In the genomic region with DNA sequence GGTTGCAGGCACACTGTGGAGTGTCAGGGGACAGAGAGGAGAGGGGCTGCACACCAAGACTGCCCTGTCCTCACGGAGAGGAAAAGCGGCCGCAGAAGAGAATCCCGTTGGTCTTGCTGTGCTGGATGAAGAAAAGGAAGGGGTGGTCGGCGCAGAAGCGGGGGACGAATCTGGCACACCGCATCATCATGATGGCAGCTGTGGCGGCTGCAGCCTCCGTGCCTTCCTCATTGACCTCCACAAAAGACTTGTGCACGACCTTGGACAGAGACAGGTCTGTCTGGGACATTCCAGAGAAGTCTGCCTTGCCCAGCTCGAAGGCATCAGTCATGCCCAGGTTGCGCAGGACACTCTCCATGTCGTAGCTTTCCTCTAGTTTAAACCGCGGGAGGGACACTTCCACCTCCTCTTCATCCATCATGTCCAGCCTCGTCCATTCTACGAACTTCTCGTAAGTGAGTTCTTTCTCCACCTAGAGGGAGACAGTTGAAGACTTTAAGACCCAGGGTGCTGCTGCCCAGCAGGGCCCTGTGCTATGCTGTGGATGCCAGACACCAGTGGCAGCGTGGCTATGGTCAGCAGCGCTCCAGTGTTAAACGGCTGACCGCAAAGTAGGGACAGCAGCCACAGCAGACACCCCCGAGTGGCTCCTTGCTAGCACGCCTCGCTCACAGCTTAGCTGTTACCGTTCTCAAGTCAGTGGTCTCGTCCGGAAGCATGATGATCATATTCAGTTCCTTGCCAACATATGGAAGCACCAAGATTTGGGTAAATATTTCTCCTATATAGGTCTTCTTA, we compare ENCODE assay signal across 25 cellular contexts. TPM values are rescaled to one million over a fixed set of nuclear protein-coding genes. Genes with fewer than 3 reads are reported as not detected.
DNase-seq lines count a peak whose midpoint lies in the region; ATAC-seq and TF ChIP-seq lines count a peak whose summit lies in the region.
"Had no signal": no experiment of that assay in that cellular context is flagged by ENCODE, and none has a peak within 500 bp of the region (broad histone marks: within the 10 kb centered on the region; RNA-seq: fewer than 3 reads in every experiment).

No MANE protein-coding gene starts in this region.

- 90 to 95% (median 90%) methylated on average over 29 to 30 of the region's 30 CpGs for WGBS in psoas muscle, 3 donors

- H3K36me3 ChIP-seq in right atrium auricular region (peaks cover 16% of the 10 kb centered on the region), colonic mucosa (no peaks in the 10 kb centered on the region), psoas muscle (ENCODE audit: insufficient read depth in 1 of 2, low read depth in 1 of 2) (peaks cover 0 to 34% of the 10 kb centered on the region in 2 donors)

- intact Hi-C loops in left ventricle myocardium superior (cut with micrococcal nuclease) (no loop called here), colonic mucosa (cut with DNase I) (no loop called here), psoas muscle (cut with DNase I) (no loop called here)

- H3K27me3 ChIP-seq in right atrium auricular region (no peaks in the 10 kb centered on the region), colonic mucosa (no peaks in the 10 kb centered on the region), psoas muscle (ENCODE audit: insufficient read depth in 3 of 3, low read length in 2 of 3) (no peaks in the 10 kb centered on the region)
- H3K27me3 ChIP-seq: heart left ventricle, neutrophil, sigmoid colon, SJSA1, thyroid gland had no signal

- no peak for TF ChIP-seq CTCF in right atrium auricular region (IDR thresholded peaks at IDR 0.05)
- TF ChIP-seq CTCF in colonic mucosa (IDR thresholded peaks at IDR 0.05): no peak
- TF ChIP-seq CTCF in psoas muscle (IDR thresholded peaks at IDR 0.05): no peak

- ATAC-seq in left ventricle myocardium superior (no peak), psoas muscle (no peak)
- ATAC-seq: activated T-helper 17 cell treated with anti-CD3 and anti-CD28 coated beads, Interleukin-2, amount 50 U/mL, for 72 hours; stimulated activated naive CD8-positive, alpha-beta T cell treated with anti-CD3 and anti-CD28 coated beads, Interleukin-15, Interleukin-2, amounts not matched to agents 100 U/mL and 50 U/mL, for 24 hours; T-cell had no signal

- peak; percentile 56 for DNase-seq in right atrium auricular region (ENCODE audit: low spot score)
- DNase-seq in left ventricle myocardium superior: no peak
- peak; percentile 15 for DNase-seq in colonic mucosa
- DNase-seq in psoas muscle: no peak
- no peak for DNase-seq in inferior parietal cortex (ENCODE audit: extremely low spot score)
- DNase-seq in cerebellar nuclear complex (lab: John Stamatoyannopoulos, UW): no peak
- DNase-seq in NCI-H1694 treated with DMSO at 0.1 percent for 48 hours (lab: John Stamatoyannopoulos, UW): no peak
- DNase-seq: ACHN; activated B cell treated with CpG ODN at 0.5 μM for 24 hours; DMS53; GOT3; heart left ventricle; left cardiac atrium; mesendoderm; NCI-H1092 treated with DMSO at 0.1 percent for 48 hours; NCI-H1930; NCI-H69; sigmoid colon; stimulated activated CD4-positive, alpha-beta T cell treated with anti-CD3 and anti-CD28 coated beads, Interleukin-15, amount 100 ng/mL, for 24 hours; stimulated activated naive CD8-positive, alpha-beta T cell treated with anti-CD3 and anti-CD28 coated beads, Interleukin-15, Interleukin-2, amounts not matched to agents 100 U/mL and 50 U/mL, for 24 hours; T-cell; thyroid gland had no signal

- no peak overlapping the region for H3K9ac ChIP-seq in colonic mucosa (ENCODE audit: low read depth in 2 of 2, low read length in 2 of 2)

- H3K27ac ChIP-seq in right atrium auricular region: peak overlapping the region; percentile 72 to 78
- no peak overlapping the region for H3K27ac ChIP-seq in colonic mucosa
- peak overlapping the region; percentile 75 for H3K27ac ChIP-seq in psoas muscle
- H3K27ac ChIP-seq: neutrophil, sigmoid colon, SJSA1, thyroid gland had no signal

- H3K4me3 ChIP-seq in right atrium auricular region (no peak overlapping the region), colonic mucosa (no peak overlapping the region), psoas muscle (no peak overlapping the region)
- H3K4me3 ChIP-seq: heart left ventricle, sigmoid colon, SJSA1, thyroid gland had no signal

- H3K9me3 ChIP-seq in right atrium auricular region: no peaks in the 10 kb centered on the region
- H3K9me3 ChIP-seq in colonic mucosa: no peaks in the 10 kb centered on the region
- H3K9me3 ChIP-seq in psoas muscle: no peaks in the 10 kb centered on the region
- H3K9me3 ChIP-seq: heart left ventricle, neutrophil, sigmoid colon, SJSA1, thyroid gland had no signal

- H3K4me1 ChIP-seq in right atrium auricular region: peaks cover 0 to 48% of the 10 kb centered on the region in 2 donors
- peaks cover 9% of the 10 kb centered on the region for H3K4me1 ChIP-seq in colonic mucosa
- H3K4me1 ChIP-seq in psoas muscle: peaks cover 24% of the 10 kb centered on the region

RNA-seq across cellular contexts. Expression of gene SERPINB6, which starts 22.9 kb away (rescaled TPM):
- 100 to 1,000 TPM; 181 to 184 TPM for total RNA-seq in right atrium auricular region
- 277 TPM for total RNA-seq in left ventricle myocardium superior
- total RNA-seq in colonic mucosa: 100 to 1,000 TPM; 139 to 285 TPM
- 100 to 1,000 TPM in 3 of 4 donors, 10 to 100 TPM in 1; 92.3 to 205 (median 141) TPM for total RNA-seq in psoas muscle
- 100 to 1,000 TPM; 161 to 239 (median 174) TPM for polyA plus RNA-seq in psoas muscle

RNA-seq across cellular contexts. Expression of gene SERPINB9, which starts 45.3 kb away (rescaled TPM):
- 10 to 100 TPM; 11.2 to 17.5 TPM for total RNA-seq in right atrium auricular region
- 2.9 TPM for total RNA-seq in left ventricle myocardium superior
- 1 to 10 TPM; 5.5 to 6.5 TPM for total RNA-seq in colonic mucosa
- 1 to 10 TPM; 1.9 to 3.1 (median 2.2) TPM for total RNA-seq in psoas muscle
- polyA plus RNA-seq in psoas muscle: 1 to 10 TPM in 2 of 3 donors, under 1 TPM in 1; 0.74 to 1.1 (median 1.0) TPM

RNA-seq across cellular contexts. Expression of gene NQO2, which starts 51.3 kb away (rescaled TPM):
- total RNA-seq in right atrium auricular region (10 to 100 TPM; 37.6 to 68.1 TPM), left ventricle myocardium superior (59.6 TPM), colonic mucosa (10 to 100 TPM; 14.1 to 19.0 TPM), psoas muscle (100 to 1,000 TPM in 2 of 4 donors, 10 to 100 TPM in 2; 42.8 to 129 (median 101) TPM)
- 100 to 1,000 TPM in 2 of 3 donors, 10 to 100 TPM in 1; 80.1 to 201 (median 159) TPM for polyA plus RNA-seq in psoas muscle

Comparison
In these comparisons a context has a peak if more than half of its experiments do, and no peak if none do; other contexts are left out.
1. DNase-seq: peak in right atrium auricular region (single experiment) and colonic mucosa (single experiment); none in left ventricle myocardium superior (single experiment), psoas muscle (0 of 2), inferior parietal cortex (single experiment), cerebellar nuclear complex (0 of 2) and NCI-H1694 treated with DMSO at 0.1 percent for 48 hours (single experiment).